Comparison of ENCODE assay signal across 1 cellular context in the genomic region with DNA sequence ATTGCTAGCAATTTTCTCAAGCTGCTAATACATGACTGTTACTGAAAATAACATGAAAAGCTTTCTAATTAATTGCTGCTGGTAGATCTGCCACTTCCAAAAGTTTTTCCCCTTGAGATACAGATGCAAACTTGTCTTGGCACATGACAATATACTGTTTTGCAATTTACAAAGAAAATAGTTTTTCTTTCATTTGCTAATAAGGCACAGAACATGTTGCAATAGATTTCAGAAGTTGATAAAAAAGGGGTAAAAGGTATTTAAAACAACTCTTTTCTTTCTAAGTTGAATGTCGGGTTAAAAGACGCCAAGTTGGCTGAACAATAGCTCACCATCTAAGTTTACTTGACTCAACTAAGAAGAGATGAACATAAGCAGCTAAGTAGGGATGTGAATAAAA.
TF ChIP-seq lines count a peak whose summit lies in the region.

No MANE protein-coding gene starts in this region.

TF ChIP-seq in WTC11, 78 proteins besides CTCF, POLR2A, EP300 and RAD21 (continued from another document):
- no peak for TF ChIP-seq NFATC4 (CRISPR knock-in tag; IDR thresholded peaks at IDR 0.05)
- TF ChIP-seq TP53 (CRISPR knock-in tag; IDR thresholded peaks at IDR 0.05), result no peak
- TF ChIP-seq ZNF425 (CRISPR knock-in tag; conservative IDR thresholded peaks at IDR 0.05), result no peak
TF ChIP-seq in WTC11: peak in this region for 0.
